32 cellular contexts compared by ENCODE assay signal in genomic region chr7:135998081-135998480, GRCh38.
"Had no signal": no experiment of that assay in that cellular context is flagged by ENCODE, and none has a peak within 500 bp of the region (broad histone marks: within the 10 kb centered on the region; RNA-seq: fewer than 3 reads in every experiment).

No MANE protein-coding gene starts in this region.

- H3K4me3 ChIP-seq: SK-N-MC had no signal

- H3K27me3 ChIP-seq: brain microvascular endothelial cell had no signal

- H3K27ac ChIP-seq: brain microvascular endothelial cell, SK-N-MC had no signal

- ATAC-seq: activated CD8-positive, alpha-beta memory T cell treated with anti-CD3 and anti-CD28 coated beads, Interleukin-2, amount 10 ng/mL, durations not matched to agents 7 days and 5 days; activated naive CD8-positive, alpha-beta T cell treated with anti-CD3 and anti-CD28 coated beads, Interleukin-2, amount 50 U/mL, for 24 hours; Panc1; Right ventricle myocardium inferior; T-cell had no signal

- H3K27ac Mint-ChIP-seq: activated B cell treated with CpG ODN at 0.5 μM for 24 hours; activated CD4-positive, alpha-beta T cell treated with anti-CD3 and anti-CD28 coated beads, Interleukin-2, amount 10 ng/mL, durations not matched to agents 24 days and 14 days; activated CD8-positive, alpha-beta memory T cell treated with anti-CD3 and anti-CD28 coated beads, Interleukin-2, amount 10 ng/mL, durations not matched to agents 7 days and 5 days; activated naive CD4-positive, alpha-beta T cell treated with anti-CD3 and anti-CD28 coated beads, Interleukin-2, amount 50 U/mL, for 24 hours; activated naive CD8-positive, alpha-beta T cell treated with anti-CD3 and anti-CD28 coated beads, Interleukin-2, amount 50 U/mL, for 24 hours; activated T-cell treated with anti-CD3 and anti-CD28 coated beads, Interleukin-2, amount 50 U/mL, for 24 hours; activated T-helper 1 cell treated with anti-CD3 and anti-CD28 coated beads, Interleukin-12 subunit alpha, Interleukin-12 subunit beta, Interleukin-2, Interleukin-4 antibody, amounts not matched to agents 30 ng/mL and 10 ng/mL and 1 ng/mL, durations not matched to agents 14 hours and 24 hours and 36 hours; T-cell had no signal

- DNase-seq: activated B cell treated with CpG ODN at 0.5 μM for 24 hours; activated CD4-positive, alpha-beta T cell treated with anti-CD3 and anti-CD28 coated beads for 1 hour; activated CD4-positive, alpha-beta T cell treated with anti-CD3 and anti-CD28 coated beads, Interleukin-2, amount 10 ng/mL, durations not matched to agents 24 days and 14 days; activated CD4-positive, alpha-beta T cell treated with anti-CD3 and anti-CD28 coated beads, Interleukin-2, amount 50 U/mL, for 48 hours; activated CD8-positive, alpha-beta memory T cell treated with anti-CD3 and anti-CD28 coated beads, Interleukin-2, amount 10 ng/mL, durations not matched to agents 7 days and 5 days; activated effector memory CD4-positive, alpha-beta T cell treated with Interleukin-2 at 50 U/mL for 16 hours; activated naive CD4-positive, alpha-beta T cell; activated naive CD8-positive, alpha-beta T cell treated with anti-CD3 and anti-CD28 coated beads, Interleukin-2, amount 50 U/mL, for 24 hours; activated T-cell treated with anti-CD3 and anti-CD28 coated beads, Interleukin-2, amount 50 U/mL, for 24 hours; amygdala; brain microvascular endothelial cell; caudate nucleus; NCI-H1092; NCI-H1417; NCI-H1930; NCI-H2107; NCI-H2171 treated with DMSO at 0.1 percent for 48 hours; NCI-H345; NCI-H510A; NCI-H526 treated with DMSO at 0.1 percent for 48 hours; NCI-H82; NK-92 treated with Interleukin-12 subunit alpha and Interleukin-12 subunit beta, amount 100 ng/mL, for 24 hours; OCI-M1; RPMI8226; T-cell; T-helper 2 cell; T1000 had no signal

- H3K36me3 ChIP-seq: brain microvascular endothelial cell had no signal

- H3K27me3 Mint-ChIP-seq: activated B cell treated with CpG ODN at 0.5 μM for 24 hours; activated CD4-positive, alpha-beta T cell treated with anti-CD3 and anti-CD28 coated beads, Interleukin-2, amount 10 ng/mL, durations not matched to agents 24 days and 14 days; activated CD8-positive, alpha-beta memory T cell treated with anti-CD3 and anti-CD28 coated beads, Interleukin-2, amount 10 ng/mL, durations not matched to agents 7 days and 5 days; activated naive CD4-positive, alpha-beta T cell treated with anti-CD3 and anti-CD28 coated beads, Interleukin-2, amount 50 U/mL, for 24 hours; activated T-cell treated with anti-CD3 and anti-CD28 coated beads, Interleukin-2, amount 50 U/mL, for 24 hours; T-cell had no signal

- H3K9me3 Mint-ChIP-seq: activated CD4-positive, alpha-beta T cell treated with anti-CD3 and anti-CD28 coated beads, Interleukin-2, amount 10 ng/mL, durations not matched to agents 24 days and 14 days; activated naive CD4-positive, alpha-beta T cell treated with anti-CD3 and anti-CD28 coated beads, Interleukin-2, amount 50 U/mL, for 24 hours; activated naive CD8-positive, alpha-beta T cell treated with anti-CD3 and anti-CD28 coated beads, Interleukin-2, amount 50 U/mL, for 24 hours; activated T-cell treated with anti-CD3 and anti-CD28 coated beads, Interleukin-2, amount 50 U/mL, for 24 hours; T-cell had no signal

- H3K36me3 Mint-ChIP-seq: activated naive CD4-positive, alpha-beta T cell treated with anti-CD3 and anti-CD28 coated beads, Interleukin-2, amount 50 U/mL, for 24 hours had no signal

- H3K4me3 Mint-ChIP-seq: activated B cell treated with CpG ODN at 0.5 μM for 24 hours; activated CD4-positive, alpha-beta T cell treated with anti-CD3 and anti-CD28 coated beads, Interleukin-2, amount 10 ng/mL, durations not matched to agents 24 days and 14 days; activated CD8-positive, alpha-beta memory T cell treated with anti-CD3 and anti-CD28 coated beads, Interleukin-2, amount 10 ng/mL, durations not matched to agents 7 days and 5 days; activated naive CD4-positive, alpha-beta T cell treated with anti-CD3 and anti-CD28 coated beads, Interleukin-2, amount 50 U/mL, for 24 hours; activated naive CD8-positive, alpha-beta T cell treated with anti-CD3 and anti-CD28 coated beads, Interleukin-2, amount 50 U/mL, for 24 hours; activated T-cell treated with anti-CD3 and anti-CD28 coated beads, Interleukin-2, amount 50 U/mL, for 24 hours; activated T-helper 1 cell treated with anti-CD3 and anti-CD28 coated beads, Interleukin-12 subunit alpha, Interleukin-12 subunit beta, Interleukin-2, Interleukin-4 antibody, amounts not matched to agents 30 ng/mL and 10 ng/mL and 1 ng/mL, durations not matched to agents 14 hours and 24 hours and 36 hours; T-cell had no signal
